Comparison of ENCODE assay signal across 21 cellular contexts in genomic region chr2:28226558-28226957, GRCh38.
"Had no signal": no experiment of that assay in that cellular context is flagged by ENCODE, and none has a peak within 500 bp of the region (broad histone marks: within the 10 kb centered on the region; RNA-seq: fewer than 3 reads in every experiment).

No MANE protein-coding gene starts in this region.

- ATAC-seq: activated CD8-positive, alpha-beta T cell treated with anti-CD3 and anti-CD28 coated beads, Interleukin-2, amount 10 ng/mL, durations not matched to agents 7 days and 5 days; PC-3; T-helper 17 cell had no signal

- DNase-seq: activated CD4-positive, alpha-beta T cell treated with anti-CD3 and anti-CD28 coated beads for 48 hours; activated CD4-positive, alpha-beta T cell treated with anti-CD3 and anti-CD28 coated beads, Interleukin-2, amount 50 U/mL, for 4 hours; activated CD4-positive, CD25-positive, alpha-beta regulatory T cell treated with anti-CD3 and anti-CD28 coated beads, Interleukin-2, amount 50 U/mL, for 72 hours; activated CD8-positive, alpha-beta memory T cell treated with anti-CD3 and anti-CD28 coated beads, Interleukin-2, amount 50 U/mL, for 48 hours; activated CD8-positive, alpha-beta T cell treated with anti-CD3 and anti-CD28 coated beads, Interleukin-2, amount 10 ng/mL, durations not matched to agents 7 days and 5 days; activated effector memory CD4-positive, alpha-beta T cell treated with anti-CD3 and anti-CD28 coated beads, Interleukin-2, amount 50 U/mL, for 16 hours; activated naive CD4-positive, alpha-beta T cell treated with Interleukin-2 at 50 U/mL for 16 hours; activated naive CD8-positive, alpha-beta T cell treated with anti-CD3 and anti-CD28 coated beads for 36 hours; activated T-cell treated with anti-CD3 and anti-CD28 coated beads, Interleukin-2, amount 50 U/mL, for 24 hours; NCI-H1092; NCI-H1417; NCI-H2029; NCI-H2107; NCI-H345; NCI-H510A; NCI-H526 treated with DMSO at 0.1 percent for 48 hours; PC-3; SIG-M5; T-helper 17 cell; T-helper 9 cell had no signal

- H3K27ac ChIP-seq: KMS-11 had no signal
